ENCODE assay signal across 17 cellular contexts in genomic region chr20:19814241-19814640, GRCh38. TPM values are rescaled to one million over a fixed set of nuclear protein-coding genes. Genes with fewer than 3 reads are reported as not detected.
DNase-seq lines count a peak whose midpoint lies in the region; ATAC-seq and TF ChIP-seq lines count a peak whose summit lies in the region.
"Had no signal": no experiment of that assay in that cellular context is flagged by ENCODE, and none has a peak within 500 bp of the region (broad histone marks: within the 10 kb centered on the region; RNA-seq: fewer than 3 reads in every experiment).

No MANE protein-coding gene starts in this region.

- CTCF ChIA-PET in OCI-LY7 (lab: Charles Lee; ENCODE audit: unreplicated experiment), result no interaction called here

- H4K20me1 ChIP-seq in GM23248 (ENCODE audit: insufficient read depth) (no peaks in the 10 kb centered on the region), OCI-LY7 (ENCODE audit: insufficient read depth, low read length) (no peaks in the 10 kb centered on the region)

- H3K9me3 Mint-ChIP-seq in endothelial cell (ENCODE audit: unreplicated experiment), result no peaks in the 10 kb centered on the region
- H3K9me3 Mint-ChIP-seq: memory B cell had no signal

- no peak for DNase-seq in GM23248
- no peak for DNase-seq in adipocyte (ENCODE audit: low read depth)
- DNase-seq in OCI-LY7 (ENCODE audit: low spot score), result no peak
- DNase-seq in NCI-H510A (lab: John Stamatoyannopoulos, UW), result no peak
- no peak for DNase-seq in Peyer's patch
- DNase-seq in endothelial cell (ENCODE audit: low spot score), result no peak
- DNase-seq: activated CD4-positive, alpha-beta T cell treated with anti-CD3 and anti-CD28 coated beads, Interleukin-2, amount 10 ng/mL, durations not matched to agents 7 days and 5 days; activated T-cell treated with anti-CD3 and anti-CD28 coated beads, Interleukin-2, amount 50 U/mL, for 4 hours; colonic mucosa; esophagus squamous epithelium; KBM-7; NCI-H1436; NCI-H226 had no signal

- H3K27ac ChIP-seq in GM23248 (peak overlapping the region; percentile 94), gastroesophageal sphincter (peak overlapping the region in 3 of 4 donors; percentile 40 to 56 (median 41)), subcutaneous abdominal adipose tissue (ENCODE audit: low read depth, low read length) (peak overlapping the region; percentile 71), OCI-LY7 (ENCODE audit: low read depth, low read length, poor library complexity, severe bottlenecking) (no peak overlapping the region), Peyer's patch (peak overlapping the region in 1 of 4 donors; percentile 5)
- H3K27ac ChIP-seq: colonic mucosa, neutrophil had no signal

- intact Hi-C loops in OCI-LY7 (cut with micrococcal nuclease; ENCODE audit: unreplicated experiment), result no loop called here

- no TSS peak for BruUV-seq in OCI-LY7 (replicated peaks; lab: Mats Ljungman, UMichigan)

- TF ChIP-seq CTCF in gastroesophageal sphincter (IDR thresholded peaks at IDR 0.05), result no peak
- TF ChIP-seq CTCF in OCI-LY7 (conservative IDR thresholded peaks at IDR 0.05; ENCODE audit: low read length), result no peak
- TF ChIP-seq CTCF in Peyer's patch (IDR thresholded peaks at IDR 0.05), result no peak
- no peak for TF ChIP-seq CTCF in endothelial cell (IDR thresholded peaks at IDR 0.05; ENCODE audit: unreplicated experiment)

- peaks cover 19% of the 10 kb centered on the region for H3K36me3 Mint-ChIP-seq in endothelial cell (ENCODE audit: low read depth, unreplicated experiment)
- H3K36me3 Mint-ChIP-seq: memory B cell had no signal

- H3F3A ChIP-seq in GM23248 (ENCODE audit: insufficient read depth), result peaks cover 57% of the 10 kb centered on the region

- H3K9ac ChIP-seq in GM23248, result peak overlapping the region; percentile 77
- peak overlapping the region; percentile 43 for H3K9ac ChIP-seq in adipocyte (ENCODE audit: low read length)
- peak overlapping the region in 1 of 5 donors; percentile 36 for H3K9ac ChIP-seq in subcutaneous abdominal adipose tissue (ENCODE audit: low read length in 5 of 5)

- H3K27me3 Mint-ChIP-seq in endothelial cell (ENCODE audit: unreplicated experiment), result no peaks in the 10 kb centered on the region

- H3K27ac Mint-ChIP-seq in endothelial cell (ENCODE audit: unreplicated experiment), result no peak overlapping the region
- H3K27ac Mint-ChIP-seq: activated CD4-positive, alpha-beta T cell treated with anti-CD3 and anti-CD28 coated beads, Interleukin-2, amount 10 ng/mL, durations not matched to agents 7 days and 5 days; memory B cell had no signal

- in situ Hi-C loops in GM23248 (cut with MboI), result no loop called here

- TF ChIP-seq POLR2A in gastroesophageal sphincter (IDR thresholded peaks at IDR 0.05), result no peak
- no peak for TF ChIP-seq POLR2A in Peyer's patch (IDR thresholded peaks at IDR 0.05)

- H3K4me1 Mint-ChIP-seq in endothelial cell (ENCODE audit: unreplicated experiment), result peaks cover 25% of the 10 kb centered on the region
- H3K4me1 Mint-ChIP-seq: activated CD4-positive, alpha-beta T cell treated with anti-CD3 and anti-CD28 coated beads, Interleukin-2, amount 10 ng/mL, durations not matched to agents 7 days and 5 days had no signal

- H3K4me3 ChIP-seq in GM23248 (no peak overlapping the region), adipocyte (ENCODE audit: low read length) (peak overlapping the region; percentile 43), gastroesophageal sphincter (no peak overlapping the region), subcutaneous abdominal adipose tissue (ENCODE audit: low read depth in 1 of 5, low read length in 5 of 5) (no peak overlapping the region), OCI-LY7 (ENCODE audit: low read depth, low read length, poor library complexity, severe bottlenecking) (no peak overlapping the region), Peyer's patch (no peak overlapping the region)
- H3K4me3 ChIP-seq: colonic mucosa, esophagus squamous epithelium had no signal

- H3K4me3 Mint-ChIP-seq in endothelial cell (ENCODE audit: unreplicated experiment), result no peak overlapping the region
- H3K4me3 Mint-ChIP-seq: activated CD4-positive, alpha-beta T cell treated with anti-CD3 and anti-CD28 coated beads, Interleukin-2, amount 10 ng/mL, durations not matched to agents 7 days and 5 days; activated T-cell treated with anti-CD3 and anti-CD28 coated beads, Interleukin-2, amount 50 U/mL, for 4 hours; memory B cell had no signal

- H3K79me2 ChIP-seq in GM23248 (ENCODE audit: insufficient read depth), result no peaks in the 10 kb centered on the region
- H3K79me2 ChIP-seq in OCI-LY7 (ENCODE audit: insufficient read depth, low read depth, low read length), result no peaks in the 10 kb centered on the region

- H3K9me2 ChIP-seq in GM23248 (ENCODE audit: insufficient read depth), result no peaks in the 10 kb centered on the region
- H3K9me2 ChIP-seq in OCI-LY7 (ENCODE audit: insufficient read depth, low read length), result no peaks in the 10 kb centered on the region

- POLR2A ChIA-PET in OCI-LY7 (lab: Charles Lee), result interaction anchor here (1.1 kb wide), 1 partner anchor 108 kb away, joined by 3 read pairs; no protein-coding TSS in a partner anchor

- peak overlapping the region; percentile 66 for H3K4me2 ChIP-seq in GM23248 (ENCODE audit: unreplicated experiment)
- H3K4me2 ChIP-seq in OCI-LY7 (ENCODE audit: low read length), result no peak overlapping the region

- WGBS in GM23248 (ENCODE audit: low coverage in 1 of 2, low lambda C conversion rate in 2 of 2, missing lambda C conversion rate in 2 of 2), 2 experiments, result 7 to 16% methylated on average over 4 to 5 of the region's 5 CpGs
- 60 to 72% methylated on average over 2 to 5 of the region's 5 CpGs for WGBS in gastroesophageal sphincter (ENCODE audit: low coverage in 1 of 2), 2 donors

- H3K4me1 ChIP-seq in GM23248 (ENCODE audit: insufficient read depth) (peaks cover 65% of the 10 kb centered on the region), adipocyte (ENCODE audit: control insufficient read depth, insufficient read depth, low read length) (peaks cover 44% of the 10 kb centered on the region), gastroesophageal sphincter (peaks cover 0 to 42% (median 15%) of the 10 kb centered on the region in 3 donors), subcutaneous abdominal adipose tissue (ENCODE audit: control insufficient read depth in 5 of 5, insufficient read depth in 5 of 5, low read length in 5 of 5) (peaks cover 2 to 53% (median 20%) of the 10 kb centered on the region in 5 donors), OCI-LY7 (ENCODE audit: insufficient read depth, low read length, poor library complexity, severe bottlenecking) (peaks cover 10% of the 10 kb centered on the region), Peyer's patch (peaks cover 0 to 7% (median 0%) of the 10 kb centered on the region in 4 donors)
- H3K4me1 ChIP-seq: colonic mucosa had no signal

- ATAC-seq in gastroesophageal sphincter, result no peak
- ATAC-seq: activated T-cell treated with anti-CD3 and anti-CD28 coated beads, Interleukin-2, amount 50 U/mL, for 4 hours had no signal

- H3K9me3 ChIP-seq in GM23248 (ENCODE audit: low read depth) (no peaks in the 10 kb centered on the region), adipocyte (ENCODE audit: control insufficient read depth, low read length) (peaks cover 4% of the 10 kb centered on the region), gastroesophageal sphincter (no peaks in the 10 kb centered on the region), subcutaneous abdominal adipose tissue (ENCODE audit: control insufficient read depth in 5 of 5, low read length in 5 of 5) (peaks cover 0 to 6% (median 3%) of the 10 kb centered on the region in 5 donors), OCI-LY7 (ENCODE audit: low read length) (no peaks in the 10 kb centered on the region), Peyer's patch (no peaks in the 10 kb centered on the region)
- H3K9me3 ChIP-seq: colonic mucosa, neutrophil had no signal

- H3K36me3 ChIP-seq in GM23248 (ENCODE audit: low read depth) (no peaks in the 10 kb centered on the region), adipocyte (ENCODE audit: control insufficient read depth, insufficient read depth, low read length, severe bottlenecking) (peaks cover 11% of the 10 kb centered on the region), gastroesophageal sphincter (peaks cover 0 to 10% of the 10 kb centered on the region in 2 donors), subcutaneous abdominal adipose tissue (ENCODE audit: control insufficient read depth in 5 of 5, insufficient read depth in 5 of 5, low read length in 5 of 5) (peaks cover 0 to 11% (median 6%) of the 10 kb centered on the region in 5 donors), OCI-LY7 (ENCODE audit: insufficient read depth, low read length) (no peaks in the 10 kb centered on the region), Peyer's patch (no peaks in the 10 kb centered on the region)
- H3K36me3 ChIP-seq: colonic mucosa, neutrophil had no signal

- TF ChIP-seq EP300 in gastroesophageal sphincter (IDR thresholded peaks at IDR 0.05), result no peak

- H3K27me3 ChIP-seq in GM23248 (replicated peaks; ENCODE audit: insufficient read depth) (no peaks in the 10 kb centered on the region), adipocyte (replicated peaks; ENCODE audit: control insufficient read depth, insufficient read depth, low read length) (no peaks in the 10 kb centered on the region), gastroesophageal sphincter (no peaks in the 10 kb centered on the region), subcutaneous abdominal adipose tissue (ENCODE audit: control insufficient read depth in 5 of 5, insufficient read depth in 4 of 5, low read length in 5 of 5) (no peaks in the 10 kb centered on the region), Peyer's patch (no peaks in the 10 kb centered on the region)
- H3K27me3 ChIP-seq: colonic mucosa, esophagus squamous epithelium had no signal

- H2AFZ ChIP-seq in GM23248, result no peak overlapping the region
- H2AFZ ChIP-seq in OCI-LY7 (ENCODE audit: low read length), result no peak overlapping the region

RNA-seq across cellular contexts. Expression of gene RIN2, which starts 56.2 kb away (rescaled TPM):
- 48.0 and 48.3 TPM in 2 replicates for total RNA-seq in GM23248 (2014; rRNA removed; shearing (Covaris generic))
- polyA plus RNA-seq in GM23248 (2016; fragmentation: Nextera tagmentation; extraction: Ambion mirVana), result 45.3 and 45.6 TPM in 2 replicates
- total RNA-seq in gastroesophageal sphincter (10 to 100 TPM; 44.7 to 89.5 (median 54.8) TPM), OCI-LY7 (2022) (not detected in 2 replicates), Peyer's patch (100 to 1,000 TPM in 3 of 4 donors, 10 to 100 TPM in 1; 65.2 to 181 (median 149) TPM), endothelial cell (ENCODE audit: unreplicated experiment) (57.5 TPM)
- total RNA-seq in OCI-LY7 (2014; rRNA removed; shearing (Covaris generic)), result not detected in 2 replicates
- total RNA-seq: activated CD4-positive, alpha-beta T cell treated with anti-CD3 and anti-CD28 coated beads, Interleukin-2, amount 10 ng/mL, durations not matched to agents 7 days and 5 days had no signal

Comparison
In these comparisons a context has a peak if more than half of its experiments do, and no peak if none do; other contexts are left out.
1. RNA of gene RIN2, which starts 56.2 kb away (total RNA-seq): 65.2 to 181 TPM in Peyer's patch, 44.7 to 89.5 TPM in gastroesophageal sphincter, 57.5 TPM in endothelial cell (single experiment) and 48.0 to 48.3 TPM in GM23248; not detected in OCI-LY7; every median in the first group is over 10 times any median in the second.